In the genomic region with DNA sequence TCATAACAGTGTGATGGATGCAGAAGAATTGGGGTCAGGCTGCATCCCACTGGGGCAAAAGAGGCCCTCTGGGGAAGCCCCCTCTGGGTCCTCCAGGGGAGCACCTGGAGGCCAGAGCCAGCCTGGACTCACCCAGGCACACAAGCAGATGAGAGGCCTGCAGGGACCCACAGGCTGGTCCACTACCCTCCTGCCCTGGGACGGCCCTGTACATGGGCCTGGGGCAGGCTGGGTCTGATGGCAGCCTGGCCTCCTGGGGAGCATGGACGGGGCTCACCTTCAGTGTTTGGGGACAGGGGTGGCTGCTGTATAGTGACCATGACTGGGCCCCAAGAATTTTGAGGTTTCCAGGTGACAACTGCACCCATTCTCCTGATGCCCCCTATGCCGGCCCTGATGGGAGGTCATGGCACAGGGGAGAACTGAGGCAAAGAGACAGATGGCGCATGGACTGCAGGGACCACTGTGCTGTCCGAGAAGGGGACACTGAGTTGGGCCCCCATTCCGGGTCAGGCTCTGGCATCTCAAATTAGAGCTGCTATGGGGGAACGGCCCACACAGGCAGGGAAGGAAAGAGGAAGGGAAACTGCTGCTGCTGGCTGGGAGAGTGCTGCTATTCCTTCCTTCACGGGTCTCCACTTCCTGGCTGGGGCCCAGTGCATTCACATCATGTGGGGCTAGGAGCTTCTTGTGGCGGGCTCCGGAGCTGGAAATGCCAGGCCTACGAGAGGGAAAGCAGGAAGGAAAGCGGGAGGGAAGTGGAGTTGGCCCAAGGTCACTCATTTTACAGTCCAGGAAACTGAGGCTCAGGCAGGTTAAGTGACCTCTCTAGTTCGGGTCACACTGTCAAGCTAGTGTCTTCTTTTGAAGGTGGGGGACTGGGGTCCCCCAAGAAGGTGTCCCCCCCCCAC, we compare ENCODE assay signal across 9 cellular contexts. TPM values are rescaled to one million over a fixed set of nuclear protein-coding genes. Genes with fewer than 3 reads are reported as not detected.
DNase-seq lines count a peak whose midpoint lies in the region; ATAC-seq and TF ChIP-seq lines count a peak whose summit lies in the region.
"Had no signal": no experiment of that assay in that cellular context is flagged by ENCODE, and none has a peak within 500 bp of the region (broad histone marks: within the 10 kb centered on the region; RNA-seq: fewer than 3 reads in every experiment).

No MANE protein-coding gene starts in this region.

- ATAC-seq in foreskin keratinocyte (no peak), esophagus mucosa (no peak), HG02763 (IDR thresholded peaks at IDR 0.05; ENCODE audit: unreplicated experiment) (no peak)

- 79 to 80% methylated on average over 11 to 13 of the region's 13 CpGs for WGBS in GM23248 (ENCODE audit: low coverage in 1 of 2, low lambda C conversion rate in 2 of 2, missing lambda C conversion rate in 2 of 2), 2 experiments

- H3K4me1 ChIP-seq in GM23248 (ENCODE audit: insufficient read depth) (peaks cover 20% of the 10 kb centered on the region), foreskin keratinocyte (peaks cover 7% of the 10 kb centered on the region), neuron (ENCODE audit: insufficient read depth, low read length) (peaks cover 24% of the 10 kb centered on the region)

- no peaks in the 10 kb centered on the region for H3K27me3 ChIP-seq in GM23248 (replicated peaks; ENCODE audit: insufficient read depth)
- H3K27me3 ChIP-seq in foreskin keratinocyte: no peaks in the 10 kb centered on the region
- H3K27me3 ChIP-seq in neuron (ENCODE audit: insufficient read depth, low read length): no peaks in the 10 kb centered on the region

- H3K27ac ChIP-seq in GM23248: peak overlapping the region; percentile 73
- peak overlapping the region; percentile 83 for H3K27ac ChIP-seq in VCaP
- peak overlapping the region; percentile 81 for H3K27ac ChIP-seq in foreskin keratinocyte

- peaks cover 55% of the 10 kb centered on the region for H3F3A ChIP-seq in GM23248 (ENCODE audit: insufficient read depth)

- in situ Hi-C loops in GM23248 (cut with MboI): no loop called here

- no peaks in the 10 kb centered on the region for H4K20me1 ChIP-seq in GM23248 (ENCODE audit: insufficient read depth)

- H3K9me3 ChIP-seq in GM23248 (ENCODE audit: low read depth) (no peaks in the 10 kb centered on the region), neuron (ENCODE audit: low read length) (no peaks in the 10 kb centered on the region)

- H3K79me2 ChIP-seq in GM23248 (ENCODE audit: insufficient read depth): peaks cover 27% of the 10 kb centered on the region

- DNase-seq in AG09309 (ENCODE audit: low read depth) (no peak), GM23248 (no peak), foreskin keratinocyte (no peak), mesenteric fat pad (ENCODE audit: low spot score) (no peak)

- no peak for TF ChIP-seq CTCF in AG09309 (IDR thresholded peaks at IDR 0.05; ENCODE audit: control insufficient read depth, insufficient read depth, low read depth, low read length, missing control alignments)
- no peak for TF ChIP-seq CTCF in VCaP (conservative IDR thresholded peaks at IDR 0.05)
- no peak for TF ChIP-seq CTCF in foreskin keratinocyte (conservative IDR thresholded peaks at IDR 0.05)

- H2AFZ ChIP-seq in GM23248 (peak overlapping the region; percentile 62), neuron (ENCODE audit: low read depth, low read length) (no peak overlapping the region)

- H3K9ac ChIP-seq in GM23248: peak overlapping the region; percentile 81

- peak overlapping the region; percentile 55 for H3K4me3 ChIP-seq in AG09309 (ENCODE audit: control insufficient read depth, low read depth, low read length)
- H3K4me3 ChIP-seq in GM23248: peak overlapping the region; percentile 71
- H3K4me3 ChIP-seq in neuron (ENCODE audit: low read length): peak overlapping the region; percentile 59

- peak overlapping the region; percentile 79 for H3K4me2 ChIP-seq in GM23248 (ENCODE audit: unreplicated experiment)

- no peaks in the 10 kb centered on the region for H3K9me2 ChIP-seq in GM23248 (ENCODE audit: insufficient read depth)

- H3K36me3 ChIP-seq in GM23248 (ENCODE audit: low read depth) (no peaks in the 10 kb centered on the region), neuron (ENCODE audit: insufficient read depth, low read length) (no peaks in the 10 kb centered on the region)

RNA-seq across cellular contexts. Expression of a gene that starts 1.5 kb away (rescaled TPM):
- 48.8 and 54.1 TPM in 2 replicates for total RNA-seq in GM23248 (2014; rRNA removed; shearing (Covaris generic))
- 58.6 and 69.5 TPM in 2 replicates for polyA plus RNA-seq in GM23248 (2016; fragmentation: Nextera tagmentation; extraction: Ambion mirVana)
- total RNA-seq in foreskin keratinocyte: 31.1 TPM in 2 replicates
- 46.3 and 47.5 TPM in 2 replicates for polyA plus RNA-seq in foreskin keratinocyte
- total RNA-seq in esophagus mucosa: 19.9 TPM
- total RNA-seq in mesenteric fat pad: 38.9 TPM

RNA-seq across cellular contexts. Expression of a gene that starts 36.0 kb away (rescaled TPM):
- 0.43 and 0.63 TPM in 2 replicates for total RNA-seq in GM23248 (2014; rRNA removed; shearing (Covaris generic))
- not detected in 2 replicates for polyA plus RNA-seq in GM23248 (2016; fragmentation: Nextera tagmentation; extraction: Ambion mirVana)
- total RNA-seq in foreskin keratinocyte: 0.11 and 0.44 TPM in 2 replicates
- polyA plus RNA-seq in foreskin keratinocyte: 0.18 and 0.24 TPM in 2 replicates
- total RNA-seq in esophagus mucosa: 0.96 TPM
- 2.0 TPM for total RNA-seq in mesenteric fat pad
- total RNA-seq: lung microvascular endothelial cell had no signal

RNA-seq across cellular contexts. Expression of a gene that starts 39.5 kb away (rescaled TPM):
- 19.1 and 24.9 TPM in 2 replicates for total RNA-seq in GM23248 (2014; rRNA removed; shearing (Covaris generic))
- 42.9 and 44.2 TPM in 2 replicates for polyA plus RNA-seq in GM23248 (2016; fragmentation: Nextera tagmentation; extraction: Ambion mirVana)
- total RNA-seq in foreskin keratinocyte: 15.8 and 17.7 TPM in 2 replicates
- 24.6 and 29.8 TPM in 2 replicates for polyA plus RNA-seq in foreskin keratinocyte
- total RNA-seq in esophagus mucosa: 16.9 TPM
- total RNA-seq in mesenteric fat pad: 58.8 TPM
